In genomic region chr11:68271023-68271780, GRCh38 we compare ENCODE assay signal across 8 cellular contexts. TPM values are rescaled to one million over a fixed set of nuclear protein-coding genes. Genes with fewer than 3 reads are reported as not detected.
DNase-seq lines count a peak whose midpoint lies in the region; ATAC-seq and TF ChIP-seq lines count a peak whose summit lies in the region.

No MANE protein-coding gene starts in this region.

- H3K4me3 ChIP-seq in esophagus (ENCODE audit: low read depth in 1 of 2, low read length in 2 of 2): peak overlapping the region; percentile 78 to 81
- H3K4me3 ChIP-seq in muscle layer of duodenum (ENCODE audit: low read depth in 1 of 2, low read length in 2 of 2): peak overlapping the region; percentile 83 to 84

- TF ChIP-seq CTCF in AG09319 (IDR thresholded peaks at IDR 0.05; ENCODE audit: low read depth, low read length): peak; percentile 59

- H3K36me3 Mint-ChIP-seq in stimulated activated naive B cell treated with anti-CD40 and anti-IgM and Interleukin-4, amounts not matched to agents 10 μg/mL and 1 μg/mL and 100 μg/mL, for 72 hours: peaks cover 17 to 35% of the 10 kb centered on the region in 2 donors

- peaks cover 5 to 10% of the 10 kb centered on the region in 2 donors for H3K36me3 ChIP-seq in esophagus (ENCODE audit: control insufficient read depth in 2 of 2, insufficient read depth in 2 of 2, low read length in 1 of 2)
- H3K36me3 ChIP-seq in muscle layer of duodenum (ENCODE audit: control insufficient read depth in 1 of 2, insufficient read depth in 2 of 2, low read length in 2 of 2): peaks cover 16 to 27% of the 10 kb centered on the region in 2 donors

- peaks cover 0 to 3% of the 10 kb centered on the region in 2 donors for H3K9me3 Mint-ChIP-seq in stimulated activated naive B cell treated with anti-CD40 and anti-IgM and Interleukin-4, amounts not matched to agents 10 μg/mL and 1 μg/mL and 100 μg/mL, for 72 hours

- 4 to 5% methylated on average over 23 of the region's 23 CpGs for WGBS in esophagus, 2 donors

- H3K4me3 Mint-ChIP-seq in stimulated activated naive B cell treated with anti-CD40 and anti-IgM and Interleukin-4, amounts not matched to agents 10 μg/mL and 1 μg/mL and 100 μg/mL, for 72 hours: peak overlapping the region; percentile 99 to 100

- peak; percentile 25 for ATAC-seq in GM18868 (IDR thresholded peaks at IDR 0.05; ENCODE audit: unreplicated experiment)
- ATAC-seq in stimulated activated naive B cell treated with anti-CD40 and anti-IgM and Interleukin-4, amounts not matched to agents 10 μg/mL and 1 μg/mL and 100 μg/mL, for 72 hours (replicated peaks): peak; percentile 56 to 57

- peak; percentile 78 for DNase-seq in AG09319 (ENCODE audit: extremely low read depth, low read depth)
- DNase-seq in HK-2 (ENCODE audit: unreplicated experiment): peak; percentile 58
- peak; percentile 68 for DNase-seq in NOMO-1 treated with dmso at 0.1 percent for 144 hours (lab: John Stamatoyannopoulos, UW; ENCODE audit: unreplicated experiment)
- DNase-seq in activated T-cell treated with anti-CD3 and anti-CD28 coated beads for 1 hour (ENCODE audit: low read depth): peak; percentile 42
- peak; percentile 55 for DNase-seq in stimulated activated naive B cell treated with anti-CD40 and anti-IgM and Interleukin-4, amounts not matched to agents 10 μg/mL and 1 μg/mL and 100 μg/mL, for 72 hours

- H3K27ac Mint-ChIP-seq in stimulated activated naive B cell treated with anti-CD40 and anti-IgM and Interleukin-4, amounts not matched to agents 10 μg/mL and 1 μg/mL and 100 μg/mL, for 72 hours: peak overlapping the region; percentile 99

- H3K4me1 ChIP-seq in esophagus (ENCODE audit: control insufficient read depth in 2 of 2, insufficient read depth in 2 of 2, low read length in 1 of 2) (peaks cover 2 to 3% of the 10 kb centered on the region in 2 donors), muscle layer of duodenum (ENCODE audit: control insufficient read depth in 1 of 2, insufficient read depth in 2 of 2, low read length in 2 of 2) (peaks cover 0 to 30% of the 10 kb centered on the region in 2 donors)

- no peaks in the 10 kb centered on the region for H3K9me3 ChIP-seq in esophagus (ENCODE audit: control insufficient read depth in 2 of 2, insufficient read depth in 1 of 2, low read depth in 1 of 2, low read length in 1 of 2)
- no peaks in the 10 kb centered on the region for H3K9me3 ChIP-seq in muscle layer of duodenum (ENCODE audit: control insufficient read depth in 1 of 2, low read length in 2 of 2)

- H3K27me3 Mint-ChIP-seq in stimulated activated naive B cell treated with anti-CD40 and anti-IgM and Interleukin-4, amounts not matched to agents 10 μg/mL and 1 μg/mL and 100 μg/mL, for 72 hours: no peaks in the 10 kb centered on the region

- peaks cover 53 to 75% of the 10 kb centered on the region in 2 donors for H3K4me1 Mint-ChIP-seq in stimulated activated naive B cell treated with anti-CD40 and anti-IgM and Interleukin-4, amounts not matched to agents 10 μg/mL and 1 μg/mL and 100 μg/mL, for 72 hours

- H3K27me3 ChIP-seq in esophagus (ENCODE audit: control insufficient read depth in 1 of 2, insufficient read depth in 2 of 2, low read length in 2 of 2) (no peaks in the 10 kb centered on the region), muscle layer of duodenum (ENCODE audit: low read depth, low read length) (no peaks in the 10 kb centered on the region)

- H3K27ac ChIP-seq in esophagus (ENCODE audit: low read depth in 2 of 2, low read length in 1 of 2): peak overlapping the region; percentile 94 to 96
- H3K27ac ChIP-seq in muscle layer of duodenum (ENCODE audit: low read length): peak overlapping the region; percentile 78

RNA-seq across cellular contexts. Expression of gene C11orf24, which starts 0.6 kb away (rescaled TPM):
- polyA plus RNA-seq in esophagus: 10 to 100 TPM in 1 of 2 donors, 1 to 10 TPM in 1; 8.9 to 13.4 TPM

RNA-seq across cellular contexts. Expression of gene LRP5, which starts 41.2 kb away (rescaled TPM):
- 10 to 100 TPM; 16.0 to 24.5 TPM for polyA plus RNA-seq in esophagus

RNA-seq across cellular contexts. Expression of gene KMT5B, which starts 58.1 kb away (rescaled TPM):
- 10 to 100 TPM; 12.7 to 16.8 TPM for polyA plus RNA-seq in esophagus

Comparison
In these comparisons a context has a peak if more than half of its experiments do, and no peak if none do; other contexts are left out.
1. Peak in every context shown above with its lines: DNase-seq, ATAC-seq, H3K4me3 ChIP-seq and H3K27ac ChIP-seq.